In the genomic region with DNA sequence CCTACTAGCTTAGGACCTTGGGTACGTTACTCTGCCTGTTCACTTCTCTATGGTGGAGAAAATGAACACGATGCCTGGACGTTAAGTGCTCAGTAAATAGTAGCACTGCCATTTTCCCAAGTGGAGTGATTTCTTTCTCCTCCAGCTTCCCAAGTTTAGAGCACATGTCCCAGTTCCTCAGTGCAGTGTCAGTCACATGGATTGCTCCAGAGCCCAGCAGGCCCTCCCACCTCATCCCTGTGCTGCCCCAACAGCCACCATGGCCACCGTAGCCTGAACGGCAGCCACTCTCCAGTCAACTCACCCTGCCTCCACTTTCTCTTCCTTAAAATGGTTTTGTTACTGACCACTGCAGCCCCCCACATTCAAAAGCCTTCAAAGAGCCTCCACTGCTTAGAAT, we compare ENCODE assay signal across 19 cellular contexts. TPM values are rescaled to one million over a fixed set of nuclear protein-coding genes. Genes with fewer than 3 reads are reported as not detected.
A peak's percentile ranks its signal among the peaks of the same experiment; 100 is the strongest.
DNase-seq lines count a peak whose midpoint lies in the region; ATAC-seq, FAIRE-seq and TF ChIP-seq lines count a peak whose summit lies in the region.
"Had no signal": no experiment of that assay in that cellular context is flagged by ENCODE, and none has a peak within 500 bp of the region (broad histone marks: within the 10 kb centered on the region; RNA-seq: fewer than 3 reads in every experiment).

No MANE protein-coding gene starts in this region.

- no peak for DNase-seq in CD8-positive, alpha-beta T cell
- DNase-seq in IMR-90, result no peak
- peak in 3 of 10 donors; percentile 44 to 56 (median 45) for DNase-seq in dorsolateral prefrontal cortex
- DNase-seq in progenitor cell of endocrine pancreas (ENCODE audit: low spot score, unreplicated experiment), result no peak
- DNase-seq in D721Med (ENCODE audit: insufficient read length, low spot score), result no peak
- no peak for DNase-seq in stimulated activated CD4-positive, alpha-beta T cell treated with anti-CD3 and anti-CD28 coated beads, Interleukin-12 subunit alpha, Interleukin-12 subunit beta, amount 100 ng/mL, for 4 hours
- DNase-seq: activated CD4-positive, alpha-beta T cell treated with anti-CD3 and anti-CD28 coated beads for 1 hour; AML-193; Caco-2; erythroblast; foreskin melanocyte; Kasumi-1; midbrain; NCI-H1092 treated with DMSO at 0.1 percent for 48 hours; testis had no signal

- no TSS peak for BruUV-seq in IMR-90 (replicated peaks; lab: Mats Ljungman, UMichigan)

- in situ Hi-C loops in IMR-90 (cut with MboI; ENCODE audit: low sequenced_read_pairs), result loop anchor here (5.0 kb wide), 1 partner anchor 100 kb away; a partner anchor contains a TSS

- no peak overlapping the region for H3K9ac ChIP-seq in IMR-90 (ENCODE audit: low read depth, low read length)

- no peak for ATAC-seq in CD8-positive, alpha-beta T cell
- ATAC-seq in IMR-90 (ENCODE audit: low read depth), result no peak
- ATAC-seq in GM19455 (IDR thresholded peaks at IDR 0.05; ENCODE audit: unreplicated experiment), result no peak
- ATAC-seq: activated T-helper 17 cell treated with anti-CD3 and anti-CD28 coated beads, Interleukin-2, amount 50 U/mL, for 72 hours had no signal

- no peaks in the 10 kb centered on the region for H3K27me3 Mint-ChIP-seq in CD8-positive, alpha-beta T cell (ENCODE audit: low read depth)
- no peaks in the 10 kb centered on the region for H3K27me3 Mint-ChIP-seq in progenitor cell of endocrine pancreas
- H3K27me3 Mint-ChIP-seq: activated T-helper 17 cell treated with anti-CD3 and anti-CD28 coated beads, Interleukin-2, amount 50 U/mL, for 72 hours had no signal

- no peaks in the 10 kb centered on the region for H3K27me3 ChIP-seq in CD8-positive, alpha-beta T cell (ENCODE audit: insufficient read depth, low read length)
- H3K27me3 ChIP-seq in IMR-90 (ENCODE audit: control insufficient read depth, insufficient read depth, low read length) (no peaks in the 10 kb centered on the region), dorsolateral prefrontal cortex (no peaks in the 10 kb centered on the region)
- H3K27me3 ChIP-seq: breast epithelium, neutrophil, testis had no signal

- no peak overlapping the region for H2BK15ac ChIP-seq in IMR-90 (ENCODE audit: low read depth, low read length)

- H3K18ac ChIP-seq in IMR-90 (ENCODE audit: low read depth, low read length), result no peak overlapping the region

- peaks cover 40 to 77% of the 10 kb centered on the region in 2 experiments for H3K79me1 ChIP-seq in IMR-90 (ENCODE audit: low read depth in 1 of 2, low read length in 2 of 2)

- peak overlapping the region in 1 of 2 experiments; percentile 45; a peak in 1 of 4 replicates for H4K8ac ChIP-seq in IMR-90 (ENCODE audit: low read depth in 2 of 2, low read length in 2 of 2)

- H3K27ac ChIP-seq in CD8-positive, alpha-beta T cell (ENCODE audit: low read depth, low read length), result no peak overlapping the region
- H3K27ac ChIP-seq in IMR-90 (ENCODE audit: insufficient read depth, low read length) (no peak overlapping the region), dorsolateral prefrontal cortex (peak overlapping the region; percentile 23 to 99 (median 95))
- H3K27ac ChIP-seq: breast epithelium, neutrophil had no signal

- CTCF ChIA-PET in CD8-positive, alpha-beta T cell (lab: Charles Lee), result interaction anchor here (1.6 to 16.8 kb wide), 4 partner anchors 23 to 98 kb away, joined by 3 to 442 read pairs (median 24); a partner anchor contains a TSS
- CTCF ChIA-PET in IMR-90 (lab: Yijun Ruan, JAX), result interaction anchor here (4.3 kb wide), 1 partner anchor 99 kb away, joined by 47 read pairs; a partner anchor contains a TSS

- TF ChIP-seq POLR2A in IMR-90 (IDR thresholded peaks at IDR 0.05; ENCODE audit: low read depth, low read length), result no peak

- no peak overlapping the region for H2BK120ac ChIP-seq in IMR-90 (ENCODE audit: low read depth, low read length)

- no peaks in the 10 kb centered on the region for H3K9me3 ChIP-seq in CD8-positive, alpha-beta T cell (ENCODE audit: low read length)
- no peaks in the 10 kb centered on the region for H3K9me3 ChIP-seq in IMR-90 (ENCODE audit: control insufficient read depth, insufficient read depth, low read length)
- H3K9me3 ChIP-seq: breast epithelium, Caco-2, neutrophil, testis had no signal

- H3K14ac ChIP-seq in IMR-90 (replicated peaks; ENCODE audit: low read depth, low read length), result no peak overlapping the region

- dilution Hi-C loops in IMR-90 (cut with HindIII; ENCODE audit: low sequenced_read_pairs, unreplicated experiment), result no loop called here

- H4K5ac ChIP-seq in IMR-90 (ENCODE audit: low read depth, low read length), result no peak overlapping the region

- H4K20me1 ChIP-seq in IMR-90 (ENCODE audit: insufficient read depth, low read length), result 0 out of 2 replicates have a peak, but pooled peaks cover 4% of the 10 kb centered on the region

- H3K23ac ChIP-seq in IMR-90 (ENCODE audit: low read depth, low read length), result no peak overlapping the region

- TF ChIP-seq RAD21 in IMR-90 (IDR thresholded peaks at IDR 0.05; ENCODE audit: low read length), result no peak

- peaks cover 11% of the 10 kb centered on the region for H3K4me1 Mint-ChIP-seq in CD8-positive, alpha-beta T cell (ENCODE audit: low read depth)
- peaks cover 23% of the 10 kb centered on the region for H3K4me1 Mint-ChIP-seq in progenitor cell of endocrine pancreas (ENCODE audit: low read depth)
- H3K4me1 Mint-ChIP-seq: activated T-helper 17 cell treated with anti-CD3 and anti-CD28 coated beads, Interleukin-2, amount 50 U/mL, for 72 hours had no signal

- H3K9me3 Mint-ChIP-seq in CD8-positive, alpha-beta T cell, result no peaks in the 10 kb centered on the region
- no peaks in the 10 kb centered on the region for H3K9me3 Mint-ChIP-seq in progenitor cell of endocrine pancreas (ENCODE audit: low read depth)
- H3K9me3 Mint-ChIP-seq: activated T-helper 17 cell treated with anti-CD3 and anti-CD28 coated beads, Interleukin-2, amount 50 U/mL, for 72 hours had no signal

- H3K4ac ChIP-seq in IMR-90 (ENCODE audit: low read depth, low read length), result no peak overlapping the region

- TF ChIP-seq CTCF in CD8-positive, alpha-beta T cell (IDR thresholded peaks at IDR 0.05), result no peak
- no peak for TF ChIP-seq CTCF in IMR-90 (conservative IDR thresholded peaks at IDR 0.05; ENCODE audit: low read depth, low read length)
- no peak for TF ChIP-seq CTCF in dorsolateral prefrontal cortex (IDR thresholded peaks at IDR 0.05 in 54 of 56, conservative IDR thresholded peaks at IDR 0.05 in 2 of 56; ENCODE audit: low read depth in 1 of 56, partially characterized antibody in 56 of 56)
- TF ChIP-seq CTCF in progenitor cell of endocrine pancreas (IDR thresholded peaks at IDR 0.05; ENCODE audit: unreplicated experiment), result no peak
- no peak for TF ChIP-seq CTCF in D721Med (IDR thresholded peaks at IDR 0.05; ENCODE audit: insufficient read depth, missing control alignments)

- H4K91ac ChIP-seq in IMR-90 (ENCODE audit: insufficient read depth, low read depth, low read length), result no peak overlapping the region

- no peak overlapping the region for H3K4me2 ChIP-seq in IMR-90 (ENCODE audit: low read depth, low read length)

- H2AFZ ChIP-seq in IMR-90 (replicated peaks; ENCODE audit: low read length, poor library complexity), result peak overlapping the region; percentile 25

- no peak for FAIRE-seq in D721Med (lab: Jason Lieb, UNC)

- no peak overlapping the region for H2BK20ac ChIP-seq in IMR-90 (ENCODE audit: low read depth, low read length)

- H3K4me1 ChIP-seq in CD8-positive, alpha-beta T cell (ENCODE audit: insufficient read depth, low read length), result peaks cover 6% of the 10 kb centered on the region
- peaks cover 21% of the 10 kb centered on the region for H3K4me1 ChIP-seq in IMR-90 (ENCODE audit: control insufficient read depth, insufficient read depth, low read length)

- peak overlapping the region; percentile 12 for H2AK9ac ChIP-seq in IMR-90 (replicated peaks; ENCODE audit: low read depth, low read length, poor library complexity)

- POLR2A ChIA-PET in CD8-positive, alpha-beta T cell (lab: Charles Lee), result interaction anchor here (5.2 kb wide), 1 partner anchor 101 kb away, joined by 53 read pairs; a partner anchor contains a TSS
- POLR2A ChIA-PET in IMR-90 (lab: Charles Lee; ENCODE audit: unreplicated experiment), result no interaction called here

- H3K27ac Mint-ChIP-seq in CD8-positive, alpha-beta T cell, result peak overlapping the region; percentile 18
- peak overlapping the region; percentile 79 for H3K27ac Mint-ChIP-seq in progenitor cell of endocrine pancreas
- H3K27ac Mint-ChIP-seq: activated T-helper 17 cell treated with anti-CD3 and anti-CD28 coated beads, Interleukin-2, amount 50 U/mL, for 72 hours had no signal

- H3K4me3 Mint-ChIP-seq in CD8-positive, alpha-beta T cell, result no peak overlapping the region
- H3K4me3 Mint-ChIP-seq in progenitor cell of endocrine pancreas (ENCODE audit: low read depth), result no peak overlapping the region
- H3K4me3 Mint-ChIP-seq: activated T-helper 17 cell treated with anti-CD3 and anti-CD28 coated beads, Interleukin-2, amount 50 U/mL, for 72 hours had no signal

- 100% methylated on average over 1 of the region's 5 CpGs; no CpG with 5 or more reads in 1 of the 2 experiments for WGBS in IMR-90 (ENCODE audit: extremely low coverage in 2 of 2, insufficient read length in 1 of 2), 2 experiments

- H3K9me1 ChIP-seq in IMR-90 (ENCODE audit: insufficient read depth, low read length), result peaks cover 20% of the 10 kb centered on the region

- H2BK5ac ChIP-seq in IMR-90 (ENCODE audit: low read depth, low read length, poor library complexity, severe bottlenecking), result no peak overlapping the region

- intact Hi-C loops in CD8-positive, alpha-beta T cell (cut with DNase I, micrococcal nuclease), result loop anchor here in 1 of 2 experiments (5.0 kb wide), 1 partner anchor 250 kb away; no protein-coding TSS in a partner anchor
- intact Hi-C loops in IMR-90 (cut with micrococcal nuclease) (loop anchor here (5.0 kb wide), 1 partner anchor 75 kb away; no protein-coding TSS in a partner anchor), dorsolateral prefrontal cortex (cut with DNase I) (loop anchor here (5.0 to 10.0 kb wide), 4 partner anchors 197 to 247 kb away; a partner anchor contains a TSS)

- H3K36me3 Mint-ChIP-seq in CD8-positive, alpha-beta T cell, result peaks cover 33% of the 10 kb centered on the region
- peaks cover 30% of the 10 kb centered on the region for H3K36me3 Mint-ChIP-seq in progenitor cell of endocrine pancreas (ENCODE audit: insufficient read depth)

- H3K4me3 ChIP-seq in CD8-positive, alpha-beta T cell (ENCODE audit: low read depth, low read length), result no peak overlapping the region
- H3K4me3 ChIP-seq in IMR-90 (ENCODE audit: insufficient read depth, low read depth, low read length) (no peak overlapping the region), dorsolateral prefrontal cortex (peak overlapping the region in 5 of 59 donors; percentile 4 to 36 (median 14))
- H3K4me3 ChIP-seq: breast epithelium, testis had no signal

- no peak overlapping the region for H3K56ac ChIP-seq in IMR-90 (ENCODE audit: extremely low read depth, insufficient read depth, low read length)

- no peaks in the 10 kb centered on the region for H3K36me3 ChIP-seq in CD8-positive, alpha-beta T cell (ENCODE audit: insufficient read depth, low read length)
- H3K36me3 ChIP-seq in IMR-90 (ENCODE audit: control insufficient read depth, insufficient read depth, low read length), result peaks cover 38% of the 10 kb centered on the region
- H3K36me3 ChIP-seq: breast epithelium had no signal

- H2AK5ac ChIP-seq in IMR-90 (ENCODE audit: low read depth, low read length), result no peak overlapping the region

RNA-seq across cellular contexts. Expression of a gene that starts 8.5 kb away (rescaled TPM):
- 10 to 100 TPM; 18.5 to 19.6 TPM for total RNA-seq in CD8-positive, alpha-beta T cell
- total RNA-seq in IMR-90 (2012; rRNA removed) (93.0 and 194 TPM in 2 replicates), dorsolateral prefrontal cortex (1,000 to 10,000 TPM in 1 of 120 experiments, 100 to 1,000 TPM in 119; 153 to 1,009 (median 725) TPM), progenitor cell of endocrine pancreas (811 and 856 TPM in 2 replicates)
- polyA plus RNA-seq in IMR-90 (2012; rRNA removed), result 179 and 273 TPM in 2 replicates
- polyA plus RNA-seq in IMR-90 (2012; cell fraction: cytosol; rRNA removed), result 28.5 and 67.8 TPM in 2 replicates
- 11.0 and 55.5 TPM in 2 replicates for polyA plus RNA-seq in IMR-90 (2012; cell fraction: nucleus; rRNA removed; ENCODE audit: low replicate concordance)

RNA-seq across cellular contexts. Expression of a gene that starts 22.2 kb away (rescaled TPM):
- total RNA-seq in CD8-positive, alpha-beta T cell, result 1 to 10 TPM; 2.1 to 2.3 TPM
- total RNA-seq in IMR-90 (2012; rRNA removed) (8.3 and 9.0 TPM in 2 replicates), dorsolateral prefrontal cortex (10 to 100 TPM in 41 of 120 experiments, 1 to 10 TPM in 79; 5.7 to 12.6 (median 9.3) TPM), progenitor cell of endocrine pancreas (20.2 and 21.0 TPM in 2 replicates)
- 12.0 and 12.9 TPM in 2 replicates for polyA plus RNA-seq in IMR-90 (2012; rRNA removed)
- 7.6 and 16.9 TPM in 2 replicates for polyA plus RNA-seq in IMR-90 (2012; cell fraction: cytosol; rRNA removed)
- polyA plus RNA-seq in IMR-90 (2012; cell fraction: nucleus; rRNA removed; ENCODE audit: low replicate concordance), result 33.3 and 47.8 TPM in 2 replicates

RNA-seq across cellular contexts. Expression of a gene that starts 38.5 kb away (rescaled TPM):
- total RNA-seq in CD8-positive, alpha-beta T cell, result under 1 TPM in 1 of 2 experiments, not detected in 1; 0.30 TPM
- total RNA-seq in IMR-90 (2012; rRNA removed) (3.9 and 5.0 TPM in 2 replicates), dorsolateral prefrontal cortex (1 to 10 TPM in 112 of 120 experiments, under 1 TPM in 8; 0.35 to 4.7 (median 2.0) TPM), progenitor cell of endocrine pancreas (4.7 and 5.9 TPM in 2 replicates)
- 2.2 and 2.4 TPM in 2 replicates for polyA plus RNA-seq in IMR-90 (2012; rRNA removed)
- 0.52 and 0.65 TPM in 2 replicates for polyA plus RNA-seq in IMR-90 (2012; cell fraction: cytosol; rRNA removed)
- 0.39 and 0.96 TPM in 2 replicates for polyA plus RNA-seq in IMR-90 (2012; cell fraction: nucleus; rRNA removed; ENCODE audit: low replicate concordance)

Comparison
In these comparisons a context has a peak if more than half of its experiments do, and no peak if none do; other contexts are left out.
1. H3K27ac ChIP-seq: peak in dorsolateral prefrontal cortex (59 of 59); none in CD8-positive, alpha-beta T cell (single experiment) and IMR-90 (single experiment).